In the genomic region with DNA sequence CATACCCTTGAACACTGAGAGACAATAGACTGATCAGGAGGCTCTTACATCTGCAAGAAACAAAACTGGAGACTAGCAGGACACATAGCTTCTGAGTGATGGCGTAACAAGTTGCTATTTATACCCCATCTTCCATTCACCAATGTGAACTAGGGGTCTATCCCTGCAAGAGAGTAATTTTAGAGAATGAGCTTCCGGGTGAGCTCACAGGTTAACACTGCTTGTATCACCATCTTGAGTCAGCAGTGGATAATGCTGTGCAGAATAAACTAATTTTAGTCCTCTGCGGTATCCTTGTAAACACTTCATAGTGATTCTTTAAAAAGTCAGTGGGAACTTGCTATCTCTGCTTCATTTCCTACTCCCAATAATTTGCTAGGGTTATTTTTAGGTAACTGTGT, we compare ENCODE assay signal across 11 cellular contexts. TPM values are rescaled to one million over a fixed set of nuclear protein-coding genes. Genes with fewer than 3 reads are reported as not detected.
DNase-seq lines count a peak whose midpoint lies in the region; ATAC-seq and TF ChIP-seq lines count a peak whose summit lies in the region.
"Not testable (repeated sequence)": the region's sequence is repeated elsewhere in the genome, so short reads cannot be mapped to it uniquely, and the experiment has no call there.
"Had no signal": no experiment of that assay in that cellular context is flagged by ENCODE, and none has a peak within 500 bp of the region (broad histone marks: within the 10 kb centered on the region; RNA-seq: fewer than 3 reads in every experiment).

No MANE protein-coding gene starts in this region.

- not testable (repeated sequence) for H3K9me3 ChIP-seq in SK-N-SH, stomach

- TF ChIP-seq EP300 in SK-N-SH (IDR thresholded peaks at IDR 0.05; ENCODE audit: borderline replicate concordance in 1 of 2, low read depth in 1 of 2, low read length in 1 of 2); stomach (IDR thresholded peaks at IDR 0.05): not testable (repeated sequence)

- intact Hi-C loops in Right ventricle myocardium inferior (cut with DNase I); stomach (cut with DNase I; ENCODE audit: low total_unique reads): not testable (repeated sequence)

- H3K4me2 ChIP-seq in SK-N-SH = peak overlapping the region; percentile 37

- CTCF ChIA-PET in SK-N-SH (lab: Yijun Ruan, JAX) = not testable (repeated sequence)

- DNase-seq in HCEC 1CT (peak; percentile 65), kidney tubule cell (ENCODE audit: low spot score) (peak; percentile 35)
- not testable (repeated sequence) for DNase-seq in SK-N-SH; coronary artery (ENCODE audit: low spot score); Right ventricle myocardium inferior (ENCODE audit: missing footprints); osteocyte (ENCODE audit: extremely low spot score, unreplicated experiment); stomach

- not testable (repeated sequence) for H3K36me3 Mint-ChIP-seq in osteocyte (ENCODE audit: unreplicated experiment)

- not testable (repeated sequence) for H3K9me2 ChIP-seq in SK-N-SH

- H3K36me3 ChIP-seq in SK-N-SH (replicated peaks in 1 of 2; ENCODE audit: control insufficient read depth in 1 of 2, insufficient read depth in 2 of 2, low read length in 1 of 2); stomach: not testable (repeated sequence)

- peak; percentile 58 for ATAC-seq in Right ventricle myocardium inferior

- WGBS in SK-N-SH (ENCODE audit: low lambda C conversion rate) = 34% methylated on average over 2 of the region's 3 CpGs
- 70 to 83% (median 75%) methylated on average over 2 to 3 of the region's 3 CpGs for WGBS in stomach, 5 donors

- not testable (repeated sequence) for TF ChIP-seq RAD21 in SK-N-SH (IDR thresholded peaks at IDR 0.05; ENCODE audit: low read length)

- not testable (repeated sequence) for H3K9me3 Mint-ChIP-seq in osteocyte (ENCODE audit: unreplicated experiment)

- POLR2A ChIA-PET in SK-N-SH (lab: Yijun Ruan, JAX) = not testable (repeated sequence)

- H3K4me3 Mint-ChIP-seq in osteocyte (ENCODE audit: unreplicated experiment) = not testable (repeated sequence)

- not testable (repeated sequence) for TF ChIP-seq POLR2A in stomach (IDR thresholded peaks at IDR 0.05)

- H2AFZ ChIP-seq in SK-N-SH (ENCODE audit: low read depth) = not testable (repeated sequence)

- H3K27ac Mint-ChIP-seq in osteocyte (ENCODE audit: unreplicated experiment) = peak overlapping the region; percentile 88

- H3K27ac ChIP-seq in SK-N-SH (ENCODE audit: low read depth in 2 of 2, low read length in 1 of 2) = peak overlapping the region; percentile 34 to 97; a peak in 3 of 4 replicates
- H3K27ac ChIP-seq in coronary artery = peak overlapping the region; percentile 66 to 80
- peak overlapping the region in 4 of 5 donors; percentile 38 to 80 (median 52) for H3K27ac ChIP-seq in stomach

- not testable (repeated sequence) for TF ChIP-seq CTCF in SK-N-SH (IDR thresholded peaks at IDR 0.05); coronary artery (IDR thresholded peaks at IDR 0.05); osteocyte (IDR thresholded peaks at IDR 0.05); stomach (IDR thresholded peaks at IDR 0.05)

- not testable (repeated sequence) for H3K27me3 ChIP-seq in SK-N-SH (ENCODE audit: insufficient read depth); stomach

- H3K27me3 Mint-ChIP-seq in osteocyte (ENCODE audit: unreplicated experiment) = not testable (repeated sequence)

- H3F3A ChIP-seq in SK-N-SH (replicated peaks; ENCODE audit: insufficient read depth) = peaks cover 29% of the 10 kb centered on the region

- not testable (repeated sequence) for H4K20me1 ChIP-seq in SK-N-SH (ENCODE audit: insufficient read depth)

- peak overlapping the region; percentile 78 for H3K9ac ChIP-seq in SK-N-SH

- H3K4me1 Mint-ChIP-seq in osteocyte (ENCODE audit: unreplicated experiment) = peaks cover 40% of the 10 kb centered on the region

- peaks cover 30% of the 10 kb centered on the region; the same call in 1 of the 2 replicates for H3K79me2 ChIP-seq in SK-N-SH (ENCODE audit: insufficient read depth)

- H3K4me1 ChIP-seq in SK-N-SH (ENCODE audit: control insufficient read depth in 1 of 2, insufficient read depth in 2 of 2, low read depth in 1 of 2, low read length in 1 of 2); stomach: not testable (repeated sequence)

- H3K4me3 ChIP-seq in SK-N-SH (ENCODE audit: low read depth in 2 of 2, low read length in 1 of 2); coronary artery; stomach: not testable (repeated sequence)

TF ChIP-seq in SK-N-SH, 30 proteins besides CTCF, POLR2A, EP300 and RAD21:
- TF ChIP-seq FOSL2 (IDR thresholded peaks at IDR 0.05; ENCODE audit: borderline replicate concordance, low read depth) = 0 out of 2 replicates have a peak, but pooled peaks have one; percentile 5
- 0 out of 2 replicates have a peak, but pooled peaks have one; percentile 18 for TF ChIP-seq TCF12 (IDR thresholded peaks at IDR 0.05)
- TF ChIP-seq MEF2A (IDR thresholded peaks at IDR 0.05; ENCODE audit: borderline replicate concordance, low read depth) = peak; percentile 77

RNA-seq across cellular contexts. Expression of gene CCN1, which starts 55.0 kb away (rescaled TPM):
- polyA plus RNA-seq in SK-N-SH (2012; rRNA removed) (363 and 543 TPM in 2 replicates), stomach (10 to 100 TPM; 15.9 to 30.4 (median 22.7) TPM)
- 493 and 569 TPM in 2 replicates for polyA plus RNA-seq in SK-N-SH (2012; cell fraction: cytosol; rRNA removed)
- 806 and 1,198 TPM in 2 replicates for polyA plus RNA-seq in SK-N-SH (2012; cell fraction: nucleus; rRNA removed)
- total RNA-seq in Right ventricle myocardium inferior (31.1 TPM), osteocyte (412 and 526 TPM in 2 replicates), stomach (100 to 1,000 TPM in 1 of 5 donors, 10 to 100 TPM in 4; 17.0 to 123 (median 70.1) TPM)
- total RNA-seq: activated B cell treated with CpG ODN at 0.5 μM for 24 hours; activated naive CD4-positive, alpha-beta T cell treated with anti-CD3 and anti-CD28 coated beads for 36 hours; CD8-positive, alpha-beta T cell; natural killer cell had no signal
